Comparison of ENCODE assay signal across 14 cellular contexts in genomic region chr9:38622961-38623360, GRCh38. TPM values are rescaled to one million over a fixed set of nuclear protein-coding genes. Genes with fewer than 3 reads are reported as not detected.
DNase-seq lines count a peak whose midpoint lies in the region; ATAC-seq and TF ChIP-seq lines count a peak whose summit lies in the region.
"Had no signal": no experiment of that assay in that cellular context is flagged by ENCODE, and none has a peak within 500 bp of the region (broad histone marks: within the 10 kb centered on the region; RNA-seq: fewer than 3 reads in every experiment).

No MANE protein-coding gene starts in this region.

- peaks cover 3% of the 10 kb centered on the region for H3K36me3 Mint-ChIP-seq in activated T-cell treated with anti-CD3 and anti-CD28 coated beads, Interleukin-2, amount 50 U/mL, for 4 hours (ENCODE audit: insufficient read depth)
- no peaks in the 10 kb centered on the region for H3K36me3 Mint-ChIP-seq in activated T-helper 17 cell treated with anti-CD3 and anti-CD28 coated beads, Interleukin-2, amount 50 U/mL, for 72 hours (ENCODE audit: low read depth)
- H3K36me3 Mint-ChIP-seq in nephron progenitor cell (ENCODE audit: low read depth), result peaks cover 12% of the 10 kb centered on the region

- no peak overlapping the region for H3K27ac ChIP-seq in HUES48 (ENCODE audit: low read depth, low read length)
- H3K27ac ChIP-seq in GM23248, result no peak overlapping the region
- H3K27ac ChIP-seq: epithelial cell of prostate, heart left ventricle, psoas muscle, tibial nerve had no signal

- H3K9me2 ChIP-seq in GM23248 (ENCODE audit: insufficient read depth), result no peaks in the 10 kb centered on the region

- in situ Hi-C loops in GM23248 (cut with MboI), result no loop called here

- no peaks in the 10 kb centered on the region for H4K20me1 ChIP-seq in GM23248 (ENCODE audit: insufficient read depth)

- no peak overlapping the region for H2AFZ ChIP-seq in GM23248

- H3F3A ChIP-seq in GM23248 (ENCODE audit: insufficient read depth), result no peaks in the 10 kb centered on the region

- peaks cover 26% of the 10 kb centered on the region for H3K4me1 Mint-ChIP-seq in activated T-cell treated with anti-CD3 and anti-CD28 coated beads, Interleukin-2, amount 50 U/mL, for 4 hours (ENCODE audit: low read depth)
- peaks cover 6% of the 10 kb centered on the region for H3K4me1 Mint-ChIP-seq in activated T-helper 17 cell treated with anti-CD3 and anti-CD28 coated beads, Interleukin-2, amount 50 U/mL, for 72 hours
- H3K4me1 Mint-ChIP-seq in nephron progenitor cell, result peaks cover 9% of the 10 kb centered on the region

- H3K79me2 ChIP-seq in GM23248 (ENCODE audit: insufficient read depth), result no peaks in the 10 kb centered on the region

- ATAC-seq in activated T-cell treated with anti-CD3 and anti-CD28 coated beads, Interleukin-2, amount 50 U/mL, for 4 hours, result no peak
- ATAC-seq in activated T-helper 17 cell treated with anti-CD3 and anti-CD28 coated beads, Interleukin-2, amount 50 U/mL, for 72 hours (replicated peaks), result no peak
- no peak for ATAC-seq in HG03280 (IDR thresholded peaks at IDR 0.05; ENCODE audit: unreplicated experiment)
- ATAC-seq in left colon, result no peak
- ATAC-seq: psoas muscle had no signal

- H3K9ac ChIP-seq in HUES48 (ENCODE audit: low read depth, low read length) (no peak overlapping the region), GM23248 (no peak overlapping the region)

- H3K27me3 Mint-ChIP-seq in activated T-cell treated with anti-CD3 and anti-CD28 coated beads, Interleukin-2, amount 50 U/mL, for 4 hours (ENCODE audit: low read depth), result peaks cover 24% of the 10 kb centered on the region
- H3K27me3 Mint-ChIP-seq in activated T-helper 17 cell treated with anti-CD3 and anti-CD28 coated beads, Interleukin-2, amount 50 U/mL, for 72 hours, result peaks cover 4% of the 10 kb centered on the region
- H3K27me3 Mint-ChIP-seq in nephron progenitor cell (ENCODE audit: low read depth, poor library complexity), result peaks cover 83% of the 10 kb centered on the region

- H3K27ac Mint-ChIP-seq in activated T-helper 17 cell treated with anti-CD3 and anti-CD28 coated beads, Interleukin-2, amount 50 U/mL, for 72 hours, result no peak overlapping the region
- no peak overlapping the region for H3K27ac Mint-ChIP-seq in nephron progenitor cell

- H3K27me3 ChIP-seq in HUES48 (ENCODE audit: control insufficient read depth, insufficient read depth, low read length) (peaks cover 41% of the 10 kb centered on the region), GM23248 (replicated peaks; ENCODE audit: insufficient read depth) (peaks cover 56% of the 10 kb centered on the region)

- H3K4me1 ChIP-seq in HUES48 (ENCODE audit: control insufficient read depth, insufficient read depth, low read length) (peaks cover 8% of the 10 kb centered on the region; the same call in 1 of the 2 replicates), GM23248 (ENCODE audit: insufficient read depth) (no peaks in the 10 kb centered on the region)

- WGBS in GM23248 (ENCODE audit: low coverage in 1 of 2, low lambda C conversion rate in 2 of 2, missing lambda C conversion rate in 2 of 2), 2 experiments, result 84% methylated on average over 2 of the region's 2 CpGs

- peak overlapping the region; percentile 79 for H3K4me3 Mint-ChIP-seq in activated T-cell treated with anti-CD3 and anti-CD28 coated beads, Interleukin-2, amount 50 U/mL, for 4 hours
- H3K4me3 Mint-ChIP-seq in activated T-helper 17 cell treated with anti-CD3 and anti-CD28 coated beads, Interleukin-2, amount 50 U/mL, for 72 hours, result peak overlapping the region; percentile 88
- H3K4me3 Mint-ChIP-seq in nephron progenitor cell, result peak overlapping the region; percentile 82

- H3K9me3 Mint-ChIP-seq in activated T-cell treated with anti-CD3 and anti-CD28 coated beads, Interleukin-2, amount 50 U/mL, for 4 hours, result no peaks in the 10 kb centered on the region
- no peaks in the 10 kb centered on the region for H3K9me3 Mint-ChIP-seq in activated T-helper 17 cell treated with anti-CD3 and anti-CD28 coated beads, Interleukin-2, amount 50 U/mL, for 72 hours
- peaks cover 43% of the 10 kb centered on the region for H3K9me3 Mint-ChIP-seq in nephron progenitor cell

- peaks cover 8% of the 10 kb centered on the region for H3K9me3 ChIP-seq in HUES48 (ENCODE audit: control insufficient read depth, insufficient read depth, low read length)
- H3K9me3 ChIP-seq in GM23248 (ENCODE audit: low read depth), result no peaks in the 10 kb centered on the region

- H3K4me3 ChIP-seq in HUES48 (ENCODE audit: low read depth, low read length), result peak overlapping the region; percentile 82
- H3K4me3 ChIP-seq in GM23248, result no peak overlapping the region
- H3K4me3 ChIP-seq: psoas muscle had no signal

- TF ChIP-seq CTCF in nephron progenitor cell (IDR thresholded peaks at IDR 0.05), result no peak

- H3K36me3 ChIP-seq in HUES48 (ENCODE audit: control insufficient read depth, insufficient read depth, low read length) (no peaks in the 10 kb centered on the region), GM23248 (ENCODE audit: low read depth) (no peaks in the 10 kb centered on the region)
- H3K36me3 ChIP-seq: heart left ventricle, tibial nerve had no signal

- DNase-seq in activated T-cell treated with anti-CD3 and anti-CD28 coated beads, Interleukin-2, amount 50 U/mL, for 4 hours, result no peak
- no peak for DNase-seq in activated T-cell treated with anti-CD3 and anti-CD28 coated beads for 4 hours
- no peak for DNase-seq in nephron progenitor cell
- no peak for DNase-seq in GM23248
- DNase-seq in left colon, result no peak
- DNase-seq: cerebellar nuclear complex, psoas muscle had no signal

- H3K4me2 ChIP-seq in GM23248 (ENCODE audit: unreplicated experiment), result no peak overlapping the region

- intact Hi-C loops in left colon (cut with DNase I, micrococcal nuclease), result loop anchor here in 1 of 2 donors (5.0 kb wide), 1 partner anchor 49 kb away; no protein-coding TSS in a partner anchor

RNA-seq across cellular contexts. Expression of gene ANKRD18A, which starts 2.6 kb away (rescaled TPM):
- total RNA-seq in activated T-cell treated with anti-CD3 and anti-CD28 coated beads, Interleukin-2, amount 50 U/mL, for 4 hours, result 1 to 10 TPM; 2.1 to 5.4 (median 5.3) TPM
- total RNA-seq in activated T-helper 17 cell treated with anti-CD3 and anti-CD28 coated beads, Interleukin-2, amount 50 U/mL, for 72 hours, result 10 to 100 TPM in 1 of 2 donors, 1 to 10 TPM in 1; 5.7 to 16.0 TPM
- total RNA-seq in GM23248 (2014; rRNA removed; shearing (Covaris generic)), result not detected in 2 replicates
- not detected in 2 replicates for polyA plus RNA-seq in GM23248 (2016; fragmentation: Nextera tagmentation; extraction: Ambion mirVana)
- total RNA-seq in left colon, result 10 to 100 TPM; 12.2 to 12.3 TPM
- total RNA-seq: M059J had no signal
